Comparison of ENCODE assay signal across 10 cellular contexts in genomic region chr9:5510991-5511390, GRCh38. TPM values are rescaled to one million over a fixed set of nuclear protein-coding genes. Genes with fewer than 3 reads are reported as not detected.
A peak's percentile ranks its signal among the peaks of the same experiment; 100 is the strongest.
DNase-seq lines count a peak whose midpoint lies in the region; ATAC-seq and TF ChIP-seq lines count a peak whose summit lies in the region.
"Had no signal": no experiment of that assay in that cellular context is flagged by ENCODE, and none has a peak within 500 bp of the region (broad histone marks: within the 10 kb centered on the region; RNA-seq: fewer than 3 reads in every experiment).

No MANE protein-coding gene starts in this region.

- WGBS in right cardiac atrium: 66% methylated on average over 3 of the region's 3 CpGs
- 48 to 61% methylated on average over 3 of the region's 3 CpGs for WGBS in gastroesophageal sphincter (ENCODE audit: low coverage in 1 of 2), 2 donors
- WGBS in sigmoid colon, 2 donors: 75% methylated on average over 3 of the region's 3 CpGs

- no peaks in the 10 kb centered on the region for H3K36me3 Mint-ChIP-seq in activated B cell treated with CpG ODN at 0.5 μM for 24 hours (ENCODE audit: low read depth)
- H3K36me3 Mint-ChIP-seq: neural progenitor cell had no signal

- no peak for TF ChIP-seq EP300 in gastroesophageal sphincter (IDR thresholded peaks at IDR 0.05)
- no peak for TF ChIP-seq EP300 in sigmoid colon (IDR thresholded peaks at IDR 0.05)

- DNase-seq in right cardiac atrium (no peak), Right ventricle myocardium inferior (ENCODE audit: missing footprints) (no peak), activated B cell treated with CpG ODN at 0.5 μM for 24 hours (no peak), uterus (no peak), sigmoid colon (no peak), amygdala (lab: John Stamatoyannopoulos, UW) (no peak)
- DNase-seq: NCI-H2227 treated with DMSO at 0.1 percent for 48 hours had no signal

- no peak overlapping the region for H3K27ac ChIP-seq in right cardiac atrium (ENCODE audit: low read length)
- peak overlapping the region in 2 of 4 donors; percentile 34 to 69 for H3K27ac ChIP-seq in gastroesophageal sphincter
- peak overlapping the region; percentile 57 to 76 for H3K27ac ChIP-seq in uterus
- H3K27ac ChIP-seq in sigmoid colon: peak overlapping the region in 2 of 4 donors; percentile 45 to 55
- H3K27ac ChIP-seq: neural progenitor cell had no signal

- intact Hi-C loops in right cardiac atrium (cut with DNase I): no loop called here
- intact Hi-C loops in Right ventricle myocardium inferior (cut with DNase I): no loop called here
- intact Hi-C loops in activated B cell treated with CpG ODN at 0.5 μM for 24 hours (cut with micrococcal nuclease): loop anchor here (1.0 to 5.0 kb wide), 6 partner anchors 18 to 72 kb away; partner anchors contain the start of gene CD274
- intact Hi-C loops in uterus (cut with DNase I; ENCODE audit: low total_unique reads): no loop called here
- intact Hi-C loops in sigmoid colon (cut with DNase I): no loop called here

- POLR2A ChIA-PET in activated B cell treated with CpG ODN at 0.5 μM for 24 hours (lab: Charles Lee): interaction anchor here (0.6 to 2.3 kb wide), 15 partner anchors 7 to 78 kb away, joined by 3 to 25 read pairs (median 5); partner anchors contain the start of gene CD274

- peak overlapping the region; percentile 89 for H3K27ac Mint-ChIP-seq in activated B cell treated with CpG ODN at 0.5 μM for 24 hours
- H3K27ac Mint-ChIP-seq: neural progenitor cell had no signal

- H3K4me1 ChIP-seq in right cardiac atrium (ENCODE audit: control insufficient read depth, insufficient read depth, low read length) (peaks cover 7% of the 10 kb centered on the region), gastroesophageal sphincter (peaks cover 0 to 5% (median 0%) of the 10 kb centered on the region in 3 donors), uterus (no peaks in the 10 kb centered on the region), sigmoid colon (peaks cover 0 to 9% (median 6%) of the 10 kb centered on the region in 4 donors)

- TF ChIP-seq CTCF in activated B cell treated with CpG ODN at 0.5 μM for 24 hours (IDR thresholded peaks at IDR 0.05): no peak
- no peak for TF ChIP-seq CTCF in gastroesophageal sphincter (IDR thresholded peaks at IDR 0.05)
- no peak for TF ChIP-seq CTCF in uterus (IDR thresholded peaks at IDR 0.05)
- no peak for TF ChIP-seq CTCF in sigmoid colon (IDR thresholded peaks at IDR 0.05)

- H3K4me3 Mint-ChIP-seq in activated B cell treated with CpG ODN at 0.5 μM for 24 hours: peak overlapping the region; percentile 77
- H3K4me3 Mint-ChIP-seq: neural progenitor cell had no signal

- no peaks in the 10 kb centered on the region for H3K27me3 ChIP-seq in right cardiac atrium (ENCODE audit: control insufficient read depth, insufficient read depth)
- no peaks in the 10 kb centered on the region for H3K27me3 ChIP-seq in gastroesophageal sphincter
- no peaks in the 10 kb centered on the region for H3K27me3 ChIP-seq in uterus
- no peaks in the 10 kb centered on the region for H3K27me3 ChIP-seq in sigmoid colon
- H3K27me3 ChIP-seq: neural progenitor cell had no signal

- H3K4me1 Mint-ChIP-seq in activated B cell treated with CpG ODN at 0.5 μM for 24 hours: peaks cover 55% of the 10 kb centered on the region
- H3K4me1 Mint-ChIP-seq: neural progenitor cell had no signal

- CTCF ChIA-PET in activated B cell treated with CpG ODN at 0.5 μM for 24 hours (lab: Charles Lee): interaction anchor here (1.6 to 2.3 kb wide), 4 partner anchors 27 to 85 kb away, joined by 4 to 9 read pairs (median 8); partner anchors contain the start of gene CD274

- no peak for ATAC-seq in right cardiac atrium
- ATAC-seq in Right ventricle myocardium inferior: no peak
- no peak for ATAC-seq in activated B cell treated with CpG ODN at 0.5 μM for 24 hours (ENCODE audit: low read depth)
- no peak for ATAC-seq in gastroesophageal sphincter
- no peak for ATAC-seq in HG03039 (IDR thresholded peaks at IDR 0.05; ENCODE audit: unreplicated experiment)

- no peak for TF ChIP-seq POLR2A in gastroesophageal sphincter (IDR thresholded peaks at IDR 0.05)
- no peak for TF ChIP-seq POLR2A in uterus (IDR thresholded peaks at IDR 0.05)
- no peak for TF ChIP-seq POLR2A in sigmoid colon (IDR thresholded peaks at IDR 0.05)

- H3K27me3 Mint-ChIP-seq in activated B cell treated with CpG ODN at 0.5 μM for 24 hours: no peaks in the 10 kb centered on the region

- no peaks in the 10 kb centered on the region for H3K9me3 Mint-ChIP-seq in activated B cell treated with CpG ODN at 0.5 μM for 24 hours
- H3K9me3 Mint-ChIP-seq: neural progenitor cell had no signal

- H3K9me3 ChIP-seq in right cardiac atrium (ENCODE audit: control insufficient read depth, low read length): no peaks in the 10 kb centered on the region
- no peaks in the 10 kb centered on the region for H3K9me3 ChIP-seq in gastroesophageal sphincter
- no peaks in the 10 kb centered on the region for H3K9me3 ChIP-seq in uterus
- no peaks in the 10 kb centered on the region for H3K9me3 ChIP-seq in sigmoid colon

- peak overlapping the region; percentile 33 for H3K4me3 ChIP-seq in right cardiac atrium (ENCODE audit: low read length)
- peak overlapping the region; percentile 27 to 33 for H3K4me3 ChIP-seq in gastroesophageal sphincter
- H3K4me3 ChIP-seq in uterus: peak overlapping the region in 1 of 2 donors; percentile 4
- peak overlapping the region in 2 of 4 donors; percentile 11 to 22 for H3K4me3 ChIP-seq in sigmoid colon
- H3K4me3 ChIP-seq: neural progenitor cell had no signal

- H3K36me3 ChIP-seq in gastroesophageal sphincter (no peaks in the 10 kb centered on the region), uterus (no peaks in the 10 kb centered on the region), sigmoid colon (no peaks in the 10 kb centered on the region)
- H3K36me3 ChIP-seq: neural progenitor cell had no signal

RNA-seq across cellular contexts. Expression of gene PDCD1LG2, which starts 0.7 kb away (rescaled TPM):
- total RNA-seq in right cardiac atrium: 1 to 10 TPM; 2.3 to 3.3 (median 2.5) TPM
- 1.8 TPM for polyA plus RNA-seq in right cardiac atrium
- total RNA-seq in Right ventricle myocardium inferior: 3.3 TPM
- 2.1 and 2.8 TPM in 2 replicates for total RNA-seq in activated B cell treated with CpG ODN at 0.5 μM for 24 hours
- total RNA-seq in gastroesophageal sphincter: 1 to 10 TPM in 3 of 4 donors, under 1 TPM in 1; 0.47 to 4.6 (median 2.4) TPM
- total RNA-seq in uterus: 1 to 10 TPM in 2 of 4 donors, under 1 TPM in 2; 0.77 to 5.0 (median 1.6) TPM
- 1 to 10 TPM; 1.1 to 2.8 (median 1.9) TPM for total RNA-seq in sigmoid colon
- polyA plus RNA-seq in sigmoid colon: 1 to 10 TPM in 2 of 3 donors, under 1 TPM in 1; 0.60 to 1.2 (median 1.2) TPM
